26 cellular contexts compared by ENCODE assay signal in the genomic region with DNA sequence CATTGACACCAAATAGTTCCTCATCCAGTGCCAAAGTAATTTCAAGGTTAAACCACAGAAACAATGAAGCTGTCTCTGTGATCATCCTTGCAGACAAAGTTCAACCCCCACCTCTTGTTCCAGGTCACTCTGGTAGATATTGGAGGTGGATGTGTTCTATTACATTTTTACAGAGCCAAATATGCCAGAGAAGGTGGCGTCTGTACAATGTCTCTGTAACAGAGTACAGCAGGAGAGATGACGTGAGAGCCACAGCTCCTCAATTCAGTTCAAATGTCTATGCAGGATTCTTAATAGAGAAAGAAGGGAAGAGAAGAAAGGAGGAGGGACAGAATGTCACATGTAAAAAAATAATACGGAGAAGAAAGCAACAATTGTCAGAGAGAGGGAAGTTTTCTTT.
A peak's percentile ranks its signal among the peaks of the same experiment; 100 is the strongest.
DNase-seq lines count a peak whose midpoint lies in the region; ATAC-seq and TF ChIP-seq lines count a peak whose summit lies in the region.
"Had no signal": no experiment of that assay in that cellular context is flagged by ENCODE, and none has a peak within 500 bp of the region (broad histone marks: within the 10 kb centered on the region; RNA-seq: fewer than 3 reads in every experiment).

No MANE protein-coding gene starts in this region.

- H3K4me3 Mint-ChIP-seq in activated naive CD4-positive, alpha-beta T cell treated with anti-CD3 and anti-CD28 coated beads for 36 hours: peak overlapping the region; percentile 78
- peak overlapping the region; percentile 60 for H3K4me3 Mint-ChIP-seq in activated T-helper 1 cell treated with anti-CD3 and anti-CD28 coated beads, Interleukin-12 subunit alpha, Interleukin-12 subunit beta, Interleukin-2, Interleukin-4 antibody, amounts not matched to agents 30 ng/mL and 10 ng/mL and 1 ng/mL, durations not matched to agents 14 hours and 24 hours and 36 hours
- H3K4me3 Mint-ChIP-seq in stimulated activated naive CD8-positive, alpha-beta T cell treated with anti-CD3 and anti-CD28 coated beads, Interleukin-15, amount 100 ng/mL, for 72 hours: peak overlapping the region; percentile 45 to 86
- H3K4me3 Mint-ChIP-seq: nephron, type B pancreatic cell had no signal

- H3K9me3 Mint-ChIP-seq in activated naive CD4-positive, alpha-beta T cell treated with anti-CD3 and anti-CD28 coated beads for 36 hours: no peaks in the 10 kb centered on the region
- H3K9me3 Mint-ChIP-seq in activated naive CD4-positive, alpha-beta T cell treated with anti-CD3 and anti-CD28 coated beads, Interleukin-2, amount 50 U/mL, for 72 hours: no peaks in the 10 kb centered on the region
- H3K9me3 Mint-ChIP-seq in activated T-helper 1 cell treated with anti-CD3 and anti-CD28 coated beads, Interleukin-12 subunit alpha, Interleukin-12 subunit beta, Interleukin-2, Interleukin-4 antibody, amounts not matched to agents 30 ng/mL and 10 ng/mL and 1 ng/mL, durations not matched to agents 14 hours and 24 hours and 36 hours: no peaks in the 10 kb centered on the region
- H3K9me3 Mint-ChIP-seq in stimulated activated naive CD8-positive, alpha-beta T cell treated with anti-CD3 and anti-CD28 coated beads, Interleukin-15, amount 100 ng/mL, for 72 hours: no peaks in the 10 kb centered on the region
- H3K9me3 Mint-ChIP-seq: nephron, type B pancreatic cell had no signal

- H3K27ac ChIP-seq in KOPT-K1 (ENCODE audit: low read depth, low read length, poor library complexity, severe bottlenecking): peak overlapping the region; percentile 19
- H3K27ac ChIP-seq in coronary artery: no peak overlapping the region
- H3K27ac ChIP-seq: KMS-11, lower lobe of right lung, psoas muscle had no signal

- no peaks in the 10 kb centered on the region for H3K27me3 Mint-ChIP-seq in activated naive CD4-positive, alpha-beta T cell treated with anti-CD3 and anti-CD28 coated beads for 36 hours (ENCODE audit: low read depth)
- H3K27me3 Mint-ChIP-seq in activated T-helper 1 cell treated with anti-CD3 and anti-CD28 coated beads, Interleukin-12 subunit alpha, Interleukin-12 subunit beta, Interleukin-2, Interleukin-4 antibody, amounts not matched to agents 30 ng/mL and 10 ng/mL and 1 ng/mL, durations not matched to agents 14 hours and 24 hours and 36 hours (ENCODE audit: insufficient read depth): peaks cover 18% of the 10 kb centered on the region
- H3K27me3 Mint-ChIP-seq in stimulated activated naive CD8-positive, alpha-beta T cell treated with anti-CD3 and anti-CD28 coated beads, Interleukin-15, amount 100 ng/mL, for 72 hours: no peaks in the 10 kb centered on the region

- intact Hi-C loops in activated naive CD4-positive, alpha-beta T cell treated with anti-CD3 and anti-CD28 coated beads for 36 hours (cut with micrococcal nuclease): loop anchor here (1.0 to 5.0 kb wide), 2 partner anchors 24 to 35 kb away; no protein-coding TSS in a partner anchor
- intact Hi-C loops in activated T-helper 1 cell treated with anti-CD3 and anti-CD28 coated beads, Interleukin-12 subunit alpha, Interleukin-12 subunit beta, Interleukin-2, Interleukin-4 antibody, amounts not matched to agents 30 ng/mL and 10 ng/mL and 1 ng/mL, durations not matched to agents 14 hours and 24 hours and 36 hours (cut with micrococcal nuclease): loop anchor here (1.0 kb wide), 1 partner anchor 21 kb away; no protein-coding TSS in a partner anchor

- no peaks in the 10 kb centered on the region for H3K36me3 ChIP-seq in KOPT-K1 (ENCODE audit: insufficient read depth, low read length)
- H3K36me3 ChIP-seq: lower lobe of right lung had no signal

- no peak for DNase-seq in activated naive CD4-positive, alpha-beta T cell treated with anti-CD3 and anti-CD28 coated beads for 36 hours
- DNase-seq in activated naive CD4-positive, alpha-beta T cell treated with anti-CD3 and anti-CD28 coated beads, Interleukin-2, amount 50 U/mL, for 72 hours (ENCODE audit: low spot score in 2 of 2): no peak
- DNase-seq in activated T-helper 1 cell treated with anti-CD3 and anti-CD28 coated beads, Interleukin-12 subunit alpha, Interleukin-12 subunit beta, Interleukin-2, Interleukin-4 antibody, amounts not matched to agents 30 ng/mL and 10 ng/mL and 1 ng/mL, durations not matched to agents 14 hours and 24 hours and 36 hours (ENCODE audit: low spot score): no peak
- no peak for DNase-seq in stimulated activated naive CD8-positive, alpha-beta T cell treated with anti-CD3 and anti-CD28 coated beads, Interleukin-15, amount 100 ng/mL, for 72 hours
- DNase-seq in stimulated activated naive CD4-positive, alpha-beta T cell (lab: John Stamatoyannopoulos, UW): no peak
- no peak for DNase-seq in coronary artery (ENCODE audit: low spot score)
- DNase-seq: activated gamma-delta T cell treated with Interleukin-2 at 50 U/mL for 16 hours; anterior cingulate cortex; C1 segment of cervical spinal cord; DMS79 treated with DMSO at 0.1 percent for 48 hours; effector CD4-positive, alpha-beta T cell; GF-D8; hippocampal formation; lower lobe of right lung; NCI-H1417; NCI-H2029 treated with DMSO at 0.1 percent for 48 hours; NCI-H526; NK-92 treated with Interleukin-12 subunit alpha and Interleukin-12 subunit beta, amount 100 ng/mL, for 24 hours; PC-3; psoas muscle; substantia nigra had no signal

- H3K36me3 Mint-ChIP-seq in activated naive CD4-positive, alpha-beta T cell treated with anti-CD3 and anti-CD28 coated beads for 36 hours (ENCODE audit: low read depth): no peaks in the 10 kb centered on the region
- no peaks in the 10 kb centered on the region for H3K36me3 Mint-ChIP-seq in activated naive CD4-positive, alpha-beta T cell treated with anti-CD3 and anti-CD28 coated beads, Interleukin-2, amount 50 U/mL, for 72 hours
- no peaks in the 10 kb centered on the region for H3K36me3 Mint-ChIP-seq in activated T-helper 1 cell treated with anti-CD3 and anti-CD28 coated beads, Interleukin-12 subunit alpha, Interleukin-12 subunit beta, Interleukin-2, Interleukin-4 antibody, amounts not matched to agents 30 ng/mL and 10 ng/mL and 1 ng/mL, durations not matched to agents 14 hours and 24 hours and 36 hours (ENCODE audit: low read depth)
- H3K36me3 Mint-ChIP-seq: type B pancreatic cell had no signal

- no peak for TF ChIP-seq CTCF in coronary artery (IDR thresholded peaks at IDR 0.05)

- H3K27ac Mint-ChIP-seq in activated naive CD4-positive, alpha-beta T cell treated with anti-CD3 and anti-CD28 coated beads for 36 hours: peak overlapping the region; percentile 81
- H3K27ac Mint-ChIP-seq in activated naive CD4-positive, alpha-beta T cell treated with anti-CD3 and anti-CD28 coated beads, Interleukin-2, amount 50 U/mL, for 72 hours: peak overlapping the region in 1 of 2 donors; percentile 87
- no peak overlapping the region for H3K27ac Mint-ChIP-seq in activated T-helper 1 cell treated with anti-CD3 and anti-CD28 coated beads, Interleukin-12 subunit alpha, Interleukin-12 subunit beta, Interleukin-2, Interleukin-4 antibody, amounts not matched to agents 30 ng/mL and 10 ng/mL and 1 ng/mL, durations not matched to agents 14 hours and 24 hours and 36 hours
- peak overlapping the region; percentile 8 to 94 for H3K27ac Mint-ChIP-seq in stimulated activated naive CD8-positive, alpha-beta T cell treated with anti-CD3 and anti-CD28 coated beads, Interleukin-15, amount 100 ng/mL, for 72 hours
- H3K27ac Mint-ChIP-seq: nephron, type B pancreatic cell had no signal

- no peaks in the 10 kb centered on the region for H3K9me3 ChIP-seq in KOPT-K1 (ENCODE audit: insufficient read depth, low read length, poor library complexity, severe bottlenecking)
- H3K9me3 ChIP-seq: lower lobe of right lung, psoas muscle had no signal

- no peak overlapping the region for H3K4me3 ChIP-seq in coronary artery
- H3K4me3 ChIP-seq: lower lobe of right lung, psoas muscle had no signal

- ATAC-seq in activated naive CD4-positive, alpha-beta T cell treated with anti-CD3 and anti-CD28 coated beads, Interleukin-2, amount 50 U/mL, for 72 hours: no peak
- ATAC-seq in stimulated activated naive CD8-positive, alpha-beta T cell treated with anti-CD3 and anti-CD28 coated beads, Interleukin-15, amount 100 ng/mL, for 72 hours: no peak
- ATAC-seq: lower lobe of right lung, PC-3, psoas muscle, sciatic nerve had no signal

- peaks cover 27% of the 10 kb centered on the region for H3K4me1 Mint-ChIP-seq in activated naive CD4-positive, alpha-beta T cell treated with anti-CD3 and anti-CD28 coated beads for 36 hours (ENCODE audit: low read depth)
- peaks cover 21% of the 10 kb centered on the region for H3K4me1 Mint-ChIP-seq in activated T-helper 1 cell treated with anti-CD3 and anti-CD28 coated beads, Interleukin-12 subunit alpha, Interleukin-12 subunit beta, Interleukin-2, Interleukin-4 antibody, amounts not matched to agents 30 ng/mL and 10 ng/mL and 1 ng/mL, durations not matched to agents 14 hours and 24 hours and 36 hours (ENCODE audit: low read depth)
- peaks cover 19% of the 10 kb centered on the region for H3K4me1 Mint-ChIP-seq in stimulated activated naive CD8-positive, alpha-beta T cell treated with anti-CD3 and anti-CD28 coated beads, Interleukin-15, amount 100 ng/mL, for 72 hours
- H3K4me1 Mint-ChIP-seq: nephron had no signal

- CTCF ChIA-PET in activated naive CD4-positive, alpha-beta T cell treated with anti-CD3 and anti-CD28 coated beads for 36 hours (lab: Charles Lee): interaction anchor here (0.6 to 1.4 kb wide), 6 partner anchors 10 to 491 kb away, joined by 3 to 6 read pairs (median 4); no protein-coding TSS in a partner anchor
